In genomic region chr6:111873178-111874029, GRCh38 we compare ENCODE assay signal across 8 cellular contexts. TPM values are rescaled to one million over a fixed set of nuclear protein-coding genes. Genes with fewer than 3 reads are reported as not detected.
DNase-seq lines count a peak whose midpoint lies in the region; ATAC-seq and TF ChIP-seq lines count a peak whose summit lies in the region.

TSS of gene FYN (minus strand) at chr6:111873452. CDS start at chr6:111720051, 153,401 bp downstream.

- DNase-seq in Ammon's horn (ENCODE audit: low spot score) (peak; percentile 99), NCI-H526 treated with DMSO at 0.1 percent for 48 hours (lab: John Stamatoyannopoulos, UW) (peak; percentile 93), coronary artery (ENCODE audit: low spot score) (peak; percentile 97), left kidney (ENCODE audit: low read depth, low spot score) (peak; percentile 99)
- peak; percentile 100 for DNase-seq in activated CD4-positive, alpha-beta T cell treated with anti-CD3 and anti-CD28 coated beads, Interleukin-2, amount 10 ng/mL, durations not matched to agents 24 days and 14 days
- peak; percentile 100 for DNase-seq in stimulated activated CD4-positive, alpha-beta T cell treated with anti-CD3 and anti-CD28 coated beads, Interleukin-2, amount 100 ng/mL, for 24 hours

- intact Hi-C loops in activated CD4-positive, alpha-beta T cell treated with anti-CD3 and anti-CD28 coated beads, Interleukin-2, amount 10 ng/mL, durations not matched to agents 24 days and 14 days (cut with micrococcal nuclease), result loop anchor here (1.0 to 5.0 kb wide), 6 partner anchors 100 to 616 kb away; partner anchors contain the start of genes FAM229B, REV3L and TUBE1

- peak within 1 kb of the TSS; percentile 96 for H3K27ac Mint-ChIP-seq in activated CD4-positive, alpha-beta T cell treated with anti-CD3 and anti-CD28 coated beads, Interleukin-2, amount 10 ng/mL, durations not matched to agents 24 days and 14 days

- H3K36me3 Mint-ChIP-seq in activated CD4-positive, alpha-beta T cell treated with anti-CD3 and anti-CD28 coated beads, Interleukin-2, amount 10 ng/mL, durations not matched to agents 24 days and 14 days (ENCODE audit: low read depth), result peaks cover 31% of the 10 kb centered on the region

- peaks cover 34% of the 10 kb centered on the region for H3K4me1 Mint-ChIP-seq in activated CD4-positive, alpha-beta T cell treated with anti-CD3 and anti-CD28 coated beads, Interleukin-2, amount 10 ng/mL, durations not matched to agents 24 days and 14 days

- no peak for TF ChIP-seq CTCF in coronary artery (IDR thresholded peaks at IDR 0.05)

- peak within 1 kb of the TSS; percentile 99 for H3K4me3 Mint-ChIP-seq in activated CD4-positive, alpha-beta T cell treated with anti-CD3 and anti-CD28 coated beads, Interleukin-2, amount 10 ng/mL, durations not matched to agents 24 days and 14 days

- peaks cover 2% of the 10 kb centered on the region for H3K27me3 Mint-ChIP-seq in activated CD4-positive, alpha-beta T cell treated with anti-CD3 and anti-CD28 coated beads, Interleukin-2, amount 10 ng/mL, durations not matched to agents 24 days and 14 days

- no peaks in the 10 kb centered on the region for H3K9me3 Mint-ChIP-seq in activated CD4-positive, alpha-beta T cell treated with anti-CD3 and anti-CD28 coated beads, Interleukin-2, amount 10 ng/mL, durations not matched to agents 24 days and 14 days

- H3K27ac ChIP-seq in coronary artery, result peak within 1 kb of the TSS; percentile 50 to 83

- peak; percentile 99 for ATAC-seq in GM19324 (IDR thresholded peaks at IDR 0.05; ENCODE audit: low FRiP score, unreplicated experiment)
- ATAC-seq in HG03469 (IDR thresholded peaks at IDR 0.05; ENCODE audit: unreplicated experiment), result peak; percentile 95

- peak within 1 kb of the TSS; percentile 96 for H3K4me3 ChIP-seq in coronary artery

RNA-seq across cellular contexts. Expression of gene FYN, which starts in this region (rescaled TPM):
- total RNA-seq in activated CD4-positive, alpha-beta T cell treated with anti-CD3 and anti-CD28 coated beads, Interleukin-2, amount 10 ng/mL, durations not matched to agents 24 days and 14 days, result 331 and 341 TPM in 2 replicates

Comparison
In these comparisons a context has a peak if more than half of its experiments do, and no peak if none do; other contexts are left out.
1. Peak in every context shown above with its lines: DNase-seq, ATAC-seq, H3K4me3 ChIP-seq and H3K27ac ChIP-seq.